21 cellular contexts compared by ENCODE assay signal in genomic region chr1:210301254-210301955, GRCh38. TPM values are rescaled to one million over a fixed set of nuclear protein-coding genes. Genes with fewer than 3 reads are reported as not detected.
A peak's percentile ranks its signal among the peaks of the same experiment; 100 is the strongest.
DNase-seq lines count a peak whose midpoint lies in the region; ATAC-seq, FAIRE-seq and TF ChIP-seq lines count a peak whose summit lies in the region.
"Had no signal": no experiment of that assay in that cellular context is flagged by ENCODE, and none has a peak within 500 bp of the region (broad histone marks: within the 10 kb centered on the region; RNA-seq: fewer than 3 reads in every experiment).

No MANE protein-coding gene starts in this region.

- no peak overlapping the region for H2BK20ac ChIP-seq in H1 (ENCODE audit: low read length)

- H3K9me3 ChIP-seq in AG04450 (ENCODE audit: control insufficient read depth, insufficient read depth, low read length) (no peaks in the 10 kb centered on the region; the same call in 1 of the 2 replicates), H1 (ENCODE audit: insufficient read depth in 2 of 2, low read depth in 1 of 2, low read length in 1 of 2) (no peaks in the 10 kb centered on the region)
- H3K9me3 ChIP-seq: body of pancreas had no signal

- no peak for TF ChIP-seq EP300 in H1 (IDR thresholded peaks at IDR 0.05; ENCODE audit: borderline replicate concordance in 1 of 2, low read depth in 2 of 2, low read length in 2 of 2)

- no peak for TF ChIP-seq RAD21 in H1 (IDR thresholded peaks at IDR 0.05 in 1 of 2, conservative IDR thresholded peaks at IDR 0.05 in 1 of 2; ENCODE audit: low read depth in 2 of 2, low read length in 2 of 2)

- WGBS in H1 (ENCODE audit: extremely low coverage in 1 of 2, insufficient coverage in 1 of 2, insufficient read length in 1 of 2, insufficient replicate concordance in 2 of 2, low coverage in 1 of 2, low lambda C conversion rate in 2 of 2, missing lambda C conversion rate in 1 of 2), 2 experiments, result 84% methylated on average over 11 of the region's 11 CpGs; no CpG with 5 or more reads in 1 of the 2 experiments

- H2BK15ac ChIP-seq in H1 (ENCODE audit: low read length), result 0 out of 2 replicates have a peak overlapping the region, but pooled peaks have one; percentile 32

- H3K27me3 ChIP-seq in AG04450 (ENCODE audit: control insufficient read depth, insufficient read depth, low read length) (peaks cover 44% of the 10 kb centered on the region), H1 (replicated peaks in 1 of 4; ENCODE audit: control insufficient read depth in 3 of 4, extremely low read depth in 1 of 4, insufficient read depth in 3 of 4, low read length in 3 of 4) (no peaks in the 10 kb centered on the region)
- H3K27me3 ChIP-seq: body of pancreas had no signal

- peaks cover 0 to 3% (median 0%) of the 10 kb centered on the region in 4 experiments; a peak in 1 of 7 replicates for H3K4me1 ChIP-seq in H1 (replicated peaks in 1 of 4; ENCODE audit: control insufficient read depth in 3 of 4, insufficient read depth in 4 of 4, low read length in 3 of 4)
- H3K4me1 ChIP-seq: body of pancreas had no signal

- no peak overlapping the region for H3K56ac ChIP-seq in H1 (replicated peaks; ENCODE audit: insufficient read length, low read depth, low read length)

- H2AFZ ChIP-seq in H1 (ENCODE audit: low read length), result no peak overlapping the region

- CTCF ChIA-PET in AG04450 (lab: Charles Lee), result interaction anchor here (0.6 to 1.9 kb wide), 6 partner anchors 9 to 158 kb away, joined by 3 to 12 read pairs (median 4); no protein-coding TSS in a partner anchor
- CTCF ChIA-PET in H1 (lab: Charles Lee; ENCODE audit: partially characterized antibody), result interaction anchor here (0.6 to 4.7 kb wide), 8 partner anchors 10 to 470 kb away, joined by 3 to 43 read pairs (median 3); no protein-coding TSS in a partner anchor
- CTCF ChIA-PET in activated CD8-positive, alpha-beta memory T cell treated with anti-CD3 and anti-CD28 coated beads, Interleukin-2, amount 10 ng/mL, durations not matched to agents 7 days and 5 days (lab: Charles Lee), result no interaction called here

- in situ Hi-C loops in GM13976 (cut with MboI; ENCODE audit: low sequenced_read_pairs, unreplicated experiment), result loop anchor here (25.0 kb wide), 1 partner anchor 439 kb away; no protein-coding TSS in a partner anchor

- H3K79me1 ChIP-seq in H1 (ENCODE audit: low read depth, low read length), result no peaks in the 10 kb centered on the region

- H2BK120ac ChIP-seq in H1 (replicated peaks; ENCODE audit: low read depth, low read length), result no peak overlapping the region

- no peak overlapping the region for H3K4me3 Mint-ChIP-seq in activated CD8-positive, alpha-beta memory T cell treated with anti-CD3 and anti-CD28 coated beads, Interleukin-2, amount 10 ng/mL, durations not matched to agents 7 days and 5 days
- H3K4me3 Mint-ChIP-seq: activated T-cell treated with anti-CD3 and anti-CD28 coated beads, Interleukin-2, amount 50 U/mL, for 24 hours; CD8-positive, alpha-beta T cell; natural killer cell; type B pancreatic cell had no signal

- H3K79me2 ChIP-seq in H1 (ENCODE audit: control insufficient read depth in 1 of 2, insufficient read depth in 2 of 2, low read length in 2 of 2), result no peaks in the 10 kb centered on the region

- no peak overlapping the region for H3K4me3 ChIP-seq in AG04450 (ENCODE audit: low read depth, low read length)
- H3K4me3 ChIP-seq in H1 (ENCODE audit: extremely low read depth in 1 of 4, insufficient read depth in 2 of 4, low read depth in 3 of 4, low read length in 4 of 4), result no peak overlapping the region
- H3K4me3 ChIP-seq: body of pancreas, lung had no signal

- H3K27ac Mint-ChIP-seq in activated CD8-positive, alpha-beta memory T cell treated with anti-CD3 and anti-CD28 coated beads, Interleukin-2, amount 10 ng/mL, durations not matched to agents 7 days and 5 days, result no peak overlapping the region
- H3K27ac Mint-ChIP-seq: activated T-cell treated with anti-CD3 and anti-CD28 coated beads, Interleukin-2, amount 50 U/mL, for 24 hours; CD8-positive, alpha-beta T cell; natural killer cell; type B pancreatic cell had no signal

- H4K91ac ChIP-seq in H1 (replicated peaks; ENCODE audit: insufficient read length, low read length), result no peak overlapping the region

- no peak overlapping the region for H2BK5ac ChIP-seq in H1 (ENCODE audit: low read depth, low read length)

- H3K18ac ChIP-seq in H1 (ENCODE audit: extremely low read depth, low read length), result no peak overlapping the region

- peak; percentile 7 for DNase-seq in AG04450 (ENCODE audit: low read depth, low spot score)
- no peak for DNase-seq in HTR-8/SVneo (ENCODE audit: insufficient read length, low spot score)
- no peak for DNase-seq in H1 (ENCODE audit: low read depth in 1 of 2, low spot score in 2 of 2)
- DNase-seq in mucosa of gallbladder (ENCODE audit: low spot score), result peak; percentile 11
- no peak for DNase-seq in activated CD8-positive, alpha-beta memory T cell treated with anti-CD3 and anti-CD28 coated beads, Interleukin-2, amount 10 ng/mL, durations not matched to agents 7 days and 5 days
- no peak for DNase-seq in stimulated activated CD4-positive, alpha-beta T cell treated with anti-CD3 and anti-CD28 coated beads, Interleukin-2, amount 100 ng/mL, for 48 hours
- DNase-seq in islet precursor cell, result no peak
- no peak for DNase-seq in GM13976 (ENCODE audit: low spot score)
- DNase-seq: activated CD4-positive, alpha-beta T cell treated with anti-CD3 and anti-CD28 coated beads, Interleukin-2, amount 50 U/mL, for 48 hours; activated naive CD4-positive, alpha-beta T cell treated with anti-CD3 and anti-CD28 coated beads, Interleukin-2, amount 50 U/mL, for 16 hours; activated T-cell treated with anti-CD3 and anti-CD28 coated beads, Interleukin-2, amount 50 U/mL, for 24 hours; body of pancreas; CD8-positive, alpha-beta T cell; DMS79; natural killer cell; NCI-H2081; NCI-H524 treated with DMSO at 0.1 percent for 48 hours; stimulated activated CD4-positive, alpha-beta T cell treated with anti-CD3 and anti-CD28 coated beads, Interleukin-12 subunit alpha, Interleukin-12 subunit beta, amount 100 ng/mL, for 4 hours; WERI-Rb-1 had no signal

- no peak for TF ChIP-seq CTCF in AG04450 (IDR thresholded peaks at IDR 0.05; ENCODE audit: low read depth, low read length)
- no peak for TF ChIP-seq CTCF in H1 (IDR thresholded peaks at IDR 0.05; ENCODE audit: control extremely low read depth in 1 of 3, insufficient read depth in 1 of 3, low read depth in 1 of 3, low read length in 3 of 3)
- no peak for TF ChIP-seq CTCF in GM13976 (IDR thresholded peaks at IDR 0.05; ENCODE audit: borderline replicate concordance, control extremely low read depth, extremely low read depth, insufficient read depth, missing control alignments)

- no peaks in the 10 kb centered on the region for H3K4me1 Mint-ChIP-seq in activated CD8-positive, alpha-beta memory T cell treated with anti-CD3 and anti-CD28 coated beads, Interleukin-2, amount 10 ng/mL, durations not matched to agents 7 days and 5 days
- H3K4me1 Mint-ChIP-seq: natural killer cell had no signal

- no peak overlapping the region for H4K8ac ChIP-seq in H1 (ENCODE audit: extremely low read depth, insufficient read depth, low read length)

- no peak overlapping the region for H2AK5ac ChIP-seq in H1 (ENCODE audit: low read depth, low read length)

- ATAC-seq in activated CD8-positive, alpha-beta memory T cell treated with anti-CD3 and anti-CD28 coated beads, Interleukin-2, amount 10 ng/mL, durations not matched to agents 7 days and 5 days, result no peak
- ATAC-seq: body of pancreas; CD8-positive, alpha-beta T cell had no signal

- H3K23ac ChIP-seq in H1 (ENCODE audit: insufficient read length), result no peak overlapping the region

- no peak overlapping the region for H3K4ac ChIP-seq in H1 (replicated peaks; ENCODE audit: insufficient read length, low read depth, low read length)

- no peaks in the 10 kb centered on the region for H3K36me3 Mint-ChIP-seq in activated CD8-positive, alpha-beta memory T cell treated with anti-CD3 and anti-CD28 coated beads, Interleukin-2, amount 10 ng/mL, durations not matched to agents 7 days and 5 days
- H3K36me3 Mint-ChIP-seq: CD8-positive, alpha-beta T cell; natural killer cell; type B pancreatic cell had no signal

- H4K5ac ChIP-seq in H1 (ENCODE audit: insufficient read length, low read depth, low read length), result no peak overlapping the region

- POLR2A ChIA-PET in AG04450 (lab: Yijun Ruan, JAX) (no interaction called here), H1 (lab: Charles Lee; ENCODE audit: partially characterized antibody) (interaction anchor here (1.5 to 3.9 kb wide), 3 partner anchors 9 to 73 kb away, joined by 4 to 14 read pairs (median 9); no protein-coding TSS in a partner anchor)

- no peak overlapping the region for H2BK12ac ChIP-seq in H1 (ENCODE audit: low read depth, low read length)

- peaks cover 27% of the 10 kb centered on the region for H3K27me3 Mint-ChIP-seq in activated CD8-positive, alpha-beta memory T cell treated with anti-CD3 and anti-CD28 coated beads, Interleukin-2, amount 10 ng/mL, durations not matched to agents 7 days and 5 days

- no peaks in the 10 kb centered on the region for H3K23me2 ChIP-seq in H1 (ENCODE audit: low read depth, low read length)

- FAIRE-seq in HTR-8/SVneo (lab: Jason Lieb, UNC) (peak; percentile 9), H1 (lab: Jason Lieb, UNC) (no peak)

- H3K14ac ChIP-seq in H1 (ENCODE audit: insufficient read length), result no peak overlapping the region

- H3K27ac ChIP-seq in AG04450 (ENCODE audit: low read depth, low read length) (no peak overlapping the region), H1 (ENCODE audit: low read depth, low read length) (no peak overlapping the region)
- H3K27ac ChIP-seq: body of pancreas, WERI-Rb-1 had no signal

- H3K9me3 Mint-ChIP-seq in activated CD8-positive, alpha-beta memory T cell treated with anti-CD3 and anti-CD28 coated beads, Interleukin-2, amount 10 ng/mL, durations not matched to agents 7 days and 5 days (ENCODE audit: low read depth), result no peaks in the 10 kb centered on the region
- H3K9me3 Mint-ChIP-seq: activated T-cell treated with anti-CD3 and anti-CD28 coated beads, Interleukin-2, amount 50 U/mL, for 24 hours; CD8-positive, alpha-beta T cell; natural killer cell; type B pancreatic cell had no signal

- H3K36me3 ChIP-seq in H1 (ENCODE audit: control insufficient read depth in 2 of 4, insufficient read depth in 4 of 4, low read length in 3 of 4), result no peaks in the 10 kb centered on the region
- H3K36me3 ChIP-seq: WERI-Rb-1 had no signal

- no peak overlapping the region for H3K4me2 ChIP-seq in H1 (ENCODE audit: insufficient read depth in 1 of 2, low read depth in 2 of 2, low read length in 2 of 2)

- no peaks in the 10 kb centered on the region for H4K20me1 ChIP-seq in H1 (replicated peaks in 1 of 2; ENCODE audit: control insufficient read depth in 1 of 2, insufficient read depth in 2 of 2, low read length in 2 of 2)

- no peak for TF ChIP-seq POLR2A in H1 (IDR thresholded peaks at IDR 0.05; ENCODE audit: control extremely low read depth in 1 of 2, low read depth in 2 of 2, low read length in 2 of 2)

- H3K9ac ChIP-seq in H1 (replicated peaks in 1 of 4; ENCODE audit: extremely low read depth in 1 of 4, low read depth in 3 of 4, low read length in 3 of 4), result no peak overlapping the region

RNA-seq across cellular contexts. Expression of gene HHAT, which starts 27.3 kb away (rescaled TPM):
- polyA plus RNA-seq in AG04450 (2011; rRNA removed) (4.8 and 5.1 TPM in 2 replicates), H1 (2011; rRNA removed) (0.51 and 0.74 TPM in 2 replicates)
- polyA minus RNA-seq in AG04450 (2011; rRNA and poly(A)+ RNA removed), result 10.3 and 13.7 TPM in 2 replicates
- total RNA-seq in H1 (2021; fragmentation: NEBNext Ultra II Directional; extraction: Animal tissue kit (Norgen Biotek cat#: 25700)), result 0.15 and 0.27 TPM in 2 replicates
- polyA plus RNA-seq in H1 (2011; cell fraction: cytosol; rRNA removed), result 0.28 TPM
- polyA plus RNA-seq in H1 (2011; cell fraction: nucleus; rRNA removed), result 0.43 TPM
- 0.16 to 0.32 TPM (median 0.17 TPM) in 4 replicates for polyA plus RNA-seq in H1 (2012, experiment 1 of 2)
- polyA plus RNA-seq in H1 (2012, experiment 2 of 2), result 0.17 TPM
- polyA plus RNA-seq in H1 (2013, experiment 1 of 2), result 0.18 TPM
- 0.18 TPM for polyA plus RNA-seq in H1 (2013, experiment 2 of 2)
- 0.50 and 1.2 TPM in 2 replicates for polyA minus RNA-seq in H1 (2011; rRNA and poly(A)+ RNA removed)
- not detected for polyA minus RNA-seq in H1 (2011; cell fraction: cytosol; rRNA and poly(A)+ RNA removed)
- 2.4 TPM for polyA minus RNA-seq in H1 (2011; cell fraction: nucleus; rRNA and poly(A)+ RNA removed)
- total RNA-seq in mucosa of gallbladder, result 14.4 TPM
- under 1 TPM; 0.23 to 0.64 TPM for total RNA-seq in activated CD8-positive, alpha-beta memory T cell treated with anti-CD3 and anti-CD28 coated beads, Interleukin-2, amount 10 ng/mL, durations not matched to agents 7 days and 5 days

Comparison
In these comparisons a context has a peak if more than half of its experiments do, and no peak if none do; other contexts are left out.
1. DNase-seq: peak in AG04450 (single experiment) and mucosa of gallbladder (single experiment); none in HTR-8/SVneo (single experiment), H1 (0 of 2), activated CD8-positive, alpha-beta memory T cell treated with anti-CD3 and anti-CD28 coated beads, Interleukin-2, amount 10 ng/mL, durations not matched to agents 7 days and 5 days (single experiment), stimulated activated CD4-positive, alpha-beta T cell treated with anti-CD3 and anti-CD28 coated beads, Interleukin-2, amount 100 ng/mL, for 48 hours (0 of 2), islet precursor cell (single experiment) and GM13976 (single experiment).